21 cellular contexts compared by ENCODE assay signal in the genomic region with DNA sequence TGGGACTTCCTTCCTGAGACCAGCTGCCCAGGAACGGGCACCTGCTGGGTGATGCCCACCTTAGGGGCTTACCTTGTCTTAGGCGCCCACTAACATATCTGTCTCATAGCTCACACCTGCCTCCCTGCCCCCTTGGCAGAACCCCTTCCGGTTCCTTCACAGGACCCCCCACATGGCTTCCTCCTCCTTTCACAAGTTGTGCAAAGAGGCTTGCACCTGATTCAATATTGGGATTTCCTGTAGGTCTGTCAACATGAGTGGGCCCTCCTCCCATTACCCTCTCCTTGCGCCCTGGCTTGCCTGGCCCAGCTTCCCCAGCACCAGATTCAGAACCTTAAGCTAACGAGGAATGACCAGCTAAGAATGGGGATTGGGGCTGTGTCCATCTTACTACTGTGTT. TPM values are rescaled to one million over a fixed set of nuclear protein-coding genes. Genes with fewer than 3 reads are reported as not detected.
DNase-seq lines count a peak whose midpoint lies in the region; ATAC-seq and TF ChIP-seq lines count a peak whose summit lies in the region.
"Had no signal": no experiment of that assay in that cellular context is flagged by ENCODE, and none has a peak within 500 bp of the region (broad histone marks: within the 10 kb centered on the region; RNA-seq: fewer than 3 reads in every experiment).

No MANE protein-coding gene starts in this region.

- no peaks in the 10 kb centered on the region for H3K36me3 Mint-ChIP-seq in type B pancreatic cell

- intact Hi-C loops in right lobe of liver (cut with DNase I), result loop anchor here (10.0 kb wide), 2 partner anchors 87 to 137 kb away; no protein-coding TSS in a partner anchor

- H3K4me3 ChIP-seq in right lobe of liver, result peak overlapping the region; percentile 47 to 70 (median 63)
- H3K4me3 ChIP-seq: heart left ventricle, testis had no signal

- H3K4me1 ChIP-seq in right lobe of liver, result peaks cover 0 to 16% (median 0%) of the 10 kb centered on the region in 4 donors

- ATAC-seq in right lobe of liver, result peak in 2 of 4 donors; percentile 1 to 2

- peaks cover 0 to 30% (median 12%) of the 10 kb centered on the region in 4 donors for H3K36me3 ChIP-seq in right lobe of liver
- H3K36me3 ChIP-seq: heart left ventricle had no signal

- H3K27ac ChIP-seq in right lobe of liver, result peak overlapping the region; percentile 82 to 96 (median 91)
- H3K27ac ChIP-seq: testis had no signal

- no peaks in the 10 kb centered on the region for H3K9me3 ChIP-seq in right lobe of liver
- H3K9me3 ChIP-seq: heart left ventricle, testis had no signal

- DNase-seq in NCI-H2029 (lab: John Stamatoyannopoulos, UW) (peak; percentile 56), NCI-H2029 treated with DMSO at 0.1 percent for 48 hours (lab: John Stamatoyannopoulos, UW) (no peak), SHP77 treated with DMSO at 0.1 percent for 48 hours (lab: John Stamatoyannopoulos, UW) (peak; percentile 27), right lobe of liver (peak in 1 of 3 donors; percentile 19), type B pancreatic cell (ENCODE audit: extremely low spot score, unreplicated experiment) (no peak), dedifferentiated amniotic fluid mesenchymal stem cell (ENCODE audit: extremely low spot score) (no peak), LoVo (ENCODE audit: low spot score) (no peak), NCI-H2107 (lab: John Stamatoyannopoulos, UW) (no peak)
- DNase-seq: 8988T; activated naive CD4-positive, alpha-beta T cell; activated T-cell treated with anti-CD3 and anti-CD28 coated beads for 4 hours; DMS153; effector memory CD4-positive, alpha-beta T cell; HCEC 1CT; mammary epithelial cell; MV-4-11; naive B cell; SW 1271; testis had no signal

- peak overlapping the region; percentile 51 for H3K4me3 Mint-ChIP-seq in type B pancreatic cell

- WGBS in right lobe of liver (ENCODE audit: insufficient coverage, low coverage, low lambda C conversion rate, missing lambda C conversion rate), result 23% methylated on average over 5 of the region's 5 CpGs

- no peak overlapping the region for H3K27ac Mint-ChIP-seq in type B pancreatic cell
- H3K27ac Mint-ChIP-seq: naive B cell had no signal

- no peaks in the 10 kb centered on the region for H3K27me3 ChIP-seq in right lobe of liver
- H3K27me3 ChIP-seq: testis had no signal

- TF ChIP-seq CTCF in right lobe of liver (IDR thresholded peaks at IDR 0.05), result no peak
- TF ChIP-seq CTCF in type B pancreatic cell (conservative IDR thresholded peaks at IDR 0.05), result no peak

- peaks cover 47% of the 10 kb centered on the region for H3K27me3 Mint-ChIP-seq in type B pancreatic cell

- TF ChIP-seq POLR2A in right lobe of liver (IDR thresholded peaks at IDR 0.05), result no peak

- peaks cover 29% of the 10 kb centered on the region for H3K4me1 Mint-ChIP-seq in type B pancreatic cell (ENCODE audit: unreplicated experiment)

- no peaks in the 10 kb centered on the region for H3K9me3 Mint-ChIP-seq in type B pancreatic cell
- H3K9me3 Mint-ChIP-seq: naive B cell had no signal

RNA-seq across cellular contexts. Expression of a gene that starts 0.6 kb away (rescaled TPM):
- total RNA-seq in right lobe of liver, result 10 to 100 TPM in 3 of 6 experiments, 1 to 10 TPM in 3; 8.2 to 12.1 (median 10.5) TPM
- 0.41 and 0.52 TPM in 2 replicates for total RNA-seq in type B pancreatic cell (ENCODE audit: low replicate concordance)
- total RNA-seq: mammary epithelial cell, RPMI7951 had no signal

RNA-seq across cellular contexts. Expression of a gene that starts 2.5 kb away (rescaled TPM):
- 10 to 100 TPM; 19.5 to 97.2 (median 64.8) TPM for total RNA-seq in right lobe of liver
- 6.4 and 35.5 TPM in 2 replicates for total RNA-seq in type B pancreatic cell (ENCODE audit: low replicate concordance)
- total RNA-seq: mammary epithelial cell, RPMI7951 had no signal

RNA-seq across cellular contexts. Expression of a gene that starts 15.9 kb away (rescaled TPM):
- total RNA-seq in right lobe of liver, result 10 to 100 TPM; 27.4 to 65.7 (median 35.3) TPM
- total RNA-seq in type B pancreatic cell (ENCODE audit: low replicate concordance), result 87.8 and 90.5 TPM in 2 replicates

RNA-seq across cellular contexts. Expression of a gene that starts 16.0 kb away (rescaled TPM):
- total RNA-seq in right lobe of liver, result 1 to 10 TPM; 1.8 to 2.9 (median 2.5) TPM
- total RNA-seq in type B pancreatic cell (ENCODE audit: low replicate concordance), result 10.8 and 24.9 TPM in 2 replicates

RNA-seq across cellular contexts. Expression of a gene that starts 40.0 kb away (rescaled TPM):
- total RNA-seq in right lobe of liver, result 1 to 10 TPM; 2.4 to 6.5 (median 3.1) TPM
- total RNA-seq in type B pancreatic cell (ENCODE audit: low replicate concordance), result 13.2 and 18.3 TPM in 2 replicates

Comparison
In these comparisons a context has a peak if more than half of its experiments do, and no peak if none do; other contexts are left out.
1. DNase-seq: peak in NCI-H2029 (single experiment) and SHP77 treated with DMSO at 0.1 percent for 48 hours (single experiment); none in NCI-H2029 treated with DMSO at 0.1 percent for 48 hours (single experiment), type B pancreatic cell (single experiment), dedifferentiated amniotic fluid mesenchymal stem cell (single experiment), LoVo (single experiment) and NCI-H2107 (single experiment).